In the genomic region with DNA sequence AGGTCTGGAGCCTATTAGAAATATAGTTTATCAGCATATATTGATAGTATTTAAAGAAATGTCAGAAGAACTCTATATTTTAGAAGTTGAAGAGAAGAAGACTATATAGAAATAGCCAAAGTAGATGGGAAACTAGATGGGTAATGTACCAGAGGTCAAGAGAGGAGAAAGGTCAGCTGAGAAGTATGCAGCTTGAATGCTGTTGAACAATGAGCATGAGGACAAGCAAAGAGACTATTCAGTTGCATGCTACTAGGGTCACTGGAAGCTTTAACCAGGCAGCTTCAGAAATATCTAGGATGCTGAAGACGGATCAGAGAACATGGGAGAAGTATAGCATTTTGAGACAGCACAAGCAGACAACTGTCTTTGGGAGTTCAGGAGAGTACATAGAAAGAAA, we compare ENCODE assay signal across 21 cellular contexts. TPM values are rescaled to one million over a fixed set of nuclear protein-coding genes. Genes with fewer than 3 reads are reported as not detected.
A peak's percentile ranks its signal among the peaks of the same experiment; 100 is the strongest.
DNase-seq lines count a peak whose midpoint lies in the region; ATAC-seq, FAIRE-seq and TF ChIP-seq lines count a peak whose summit lies in the region.
"Had no signal": no experiment of that assay in that cellular context is flagged by ENCODE, and none has a peak within 500 bp of the region (broad histone marks: within the 10 kb centered on the region; RNA-seq: fewer than 3 reads in every experiment).

No MANE protein-coding gene starts in this region.

- ATAC-seq in K562 (no peak; the same call in 2 of the 3 replicates), HepG2 (peak; percentile 65)
- ATAC-seq: CD8-positive, alpha-beta T cell had no signal

- TF ChIP-seq RAD21 in K562 (CRISPR knock-in tag; conservative IDR thresholded peaks at IDR 0.05 in 1 of 2, IDR thresholded peaks at IDR 0.05 in 1 of 2): no peak
- TF ChIP-seq RAD21 in HepG2 (CRISPR knock-in tag; IDR thresholded peaks at IDR 0.05): no peak

- H3K36me3 Mint-ChIP-seq in activated naive CD8-positive, alpha-beta T cell treated with anti-CD3 and anti-CD28 coated beads for 36 hours: no peaks in the 10 kb centered on the region
- H3K36me3 Mint-ChIP-seq: CD8-positive, alpha-beta T cell had no signal

- H3K4me3 ChIP-seq in K562: no peak overlapping the region
- H3K4me3 ChIP-seq in HepG2 (replicated peaks in 1 of 3; ENCODE audit: insufficient read depth in 1 of 3, low read depth in 2 of 3, low read length in 3 of 3): no peak overlapping the region
- H3K4me3 ChIP-seq: BLaER1, GM12878 had no signal

- FAIRE-seq in GM12891 (lab: Jason Lieb, UNC) (peak; percentile 43), K562 (lab: Jason Lieb, UNC) (no peak), HepG2 (lab: Jason Lieb, UNC) (peak; percentile 28)
- FAIRE-seq: A204.1, GM12878 had no signal

- no peaks in the 10 kb centered on the region for H3K9me3 ChIP-seq in K562 (replicated peaks; ENCODE audit: control insufficient read depth, insufficient read depth, low read depth, low read length)
- no peaks in the 10 kb centered on the region for H3K9me3 ChIP-seq in HepG2 (ENCODE audit: low read length)
- H3K9me3 ChIP-seq: BLaER1 had no signal

- H3K27me3 Mint-ChIP-seq in activated naive CD8-positive, alpha-beta T cell treated with anti-CD3 and anti-CD28 coated beads for 36 hours: peaks cover 3% of the 10 kb centered on the region
- H3K27me3 Mint-ChIP-seq: B cell had no signal

- H3K79me2 ChIP-seq in K562 (ENCODE audit: control insufficient read depth, insufficient read depth, low read length): no peaks in the 10 kb centered on the region
- H3K79me2 ChIP-seq in HepG2 (ENCODE audit: insufficient read depth, low read length): no peaks in the 10 kb centered on the region

- H3K27ac ChIP-seq in K562 (ENCODE audit: extremely low read depth, low read depth, low read length) (no peak overlapping the region), HepG2 (ENCODE audit: extremely low read length, insufficient read depth, low read length) (no peak overlapping the region)
- H3K27ac ChIP-seq: 22Rv1, BLaER1, C4-2B had no signal

- no peaks in the 10 kb centered on the region for H4K20me1 ChIP-seq in K562 (replicated peaks; ENCODE audit: control insufficient read depth, insufficient read depth, low read length)
- H4K20me1 ChIP-seq in HepG2 (ENCODE audit: insufficient read depth, low read length): no peaks in the 10 kb centered on the region
- H4K20me1 ChIP-seq: BLaER1 had no signal

- POLR2A ChIA-PET in K562 (lab: Yijun Ruan, JAX): interaction anchor here (1.2 to 1.6 kb wide), 4 partner anchors 9 to 50 kb away, joined by 4 to 5 read pairs (median 4); no protein-coding TSS in a partner anchor
- POLR2A ChIA-PET in HepG2 (lab: Yijun Ruan, JAX): interaction anchor here (0.9 kb wide), 1 partner anchor 19 kb away, joined by 3 read pairs; no protein-coding TSS in a partner anchor

- H3K9me1 ChIP-seq in K562 (ENCODE audit: control insufficient read depth, insufficient read depth, low read length): no peaks in the 10 kb centered on the region

- no peak for TF ChIP-seq CTCF in K562 (IDR thresholded peaks at IDR 0.05 in 2 of 3, conservative IDR thresholded peaks at IDR 0.05 in 1 of 3; ENCODE audit: insufficient read depth in 2 of 3, low read depth in 1 of 3, low read length in 3 of 3)
- no peak for TF ChIP-seq CTCF in HepG2 (CRISPR knock-in tag; IDR thresholded peaks at IDR 0.05)

- H3K9me3 Mint-ChIP-seq in activated naive CD8-positive, alpha-beta T cell treated with anti-CD3 and anti-CD28 coated beads for 36 hours: no peaks in the 10 kb centered on the region
- H3K9me3 Mint-ChIP-seq: CD8-positive, alpha-beta T cell had no signal

- no peak overlapping the region for H3K4me3 Mint-ChIP-seq in activated naive CD8-positive, alpha-beta T cell treated with anti-CD3 and anti-CD28 coated beads for 36 hours
- H3K4me3 Mint-ChIP-seq: B cell; CD4-positive, CD25-positive, alpha-beta regulatory T cell; CD8-positive, alpha-beta T cell had no signal

- H3K36me3 ChIP-seq in K562 (ENCODE audit: control insufficient read depth, insufficient read depth, low read length) (no peaks in the 10 kb centered on the region), HepG2 (replicated peaks in 1 of 2; ENCODE audit: control insufficient read depth in 1 of 2, insufficient read depth in 2 of 2, low read length in 2 of 2) (no peaks in the 10 kb centered on the region)
- H3K36me3 ChIP-seq: BLaER1 had no signal

- no peak for TF ChIP-seq POLR2A in GM12891 (IDR thresholded peaks at IDR 0.05; ENCODE audit: low read depth, low read length)
- TF ChIP-seq POLR2A in K562 (conservative IDR thresholded peaks at IDR 0.05): no peak
- TF ChIP-seq POLR2A in HepG2 (IDR thresholded peaks at IDR 0.05; ENCODE audit: insufficient read depth in 1 of 2, low read depth in 2 of 2, low read length in 2 of 2): no peak

- DNase-seq in GM12891 (ENCODE audit: insufficient read length, low spot score) (no peak), K562 (ENCODE audit: extremely low read depth in 1 of 4, low spot score in 3 of 4) (no peak), HepG2 (ENCODE audit: low spot score) (no peak), NCI-H2029 (lab: John Stamatoyannopoulos, UW) (no peak)
- DNase-seq in stimulated activated CD4-positive, alpha-beta T cell treated with anti-CD3 and anti-CD28 coated beads, Interleukin-4, amount 100 ng/mL, for 24 hours: no peak
- DNase-seq in activated naive CD8-positive, alpha-beta T cell treated with anti-CD3 and anti-CD28 coated beads for 36 hours: no peak
- DNase-seq: Caco-2; CD4-positive, CD25-positive, alpha-beta regulatory T cell; CD8-positive, alpha-beta T cell; DMS79; EL; GDM1; GOT3; H7; HCEC 1CT had no signal

- BruUV-seq in K562 (replicated peaks; lab: Mats Ljungman, UMichigan): no TSS peak
- BruUV-seq in HepG2 (replicated peaks; lab: Mats Ljungman, UMichigan): no TSS peak

- CTCF ChIA-PET in K562 (lab: Yijun Ruan, JAX; ENCODE audit: low intra/inter-chr PET ratio) (interaction anchor here (0.6 kb wide), 1 partner anchor 428 kb away, joined by 3 read pairs; no protein-coding TSS in a partner anchor), HepG2 (lab: Yijun Ruan, JAX; ENCODE audit: low intra/inter-chr PET ratio, low total read pairs) (no interaction called here)

- H3K4me2 ChIP-seq in K562 (ENCODE audit: insufficient read depth, low read length) (no peak overlapping the region), HepG2 (ENCODE audit: low read depth, low read length) (no peak overlapping the region)
- H3K4me2 ChIP-seq: BLaER1 had no signal

- H3K27me3 ChIP-seq in K562 (ENCODE audit: control insufficient read depth in 2 of 2, insufficient read depth in 2 of 2, low read length in 2 of 2) (no peaks in the 10 kb centered on the region), HepG2 (ENCODE audit: control insufficient read depth in 1 of 2, insufficient read depth in 2 of 2, low read length in 2 of 2) (no peaks in the 10 kb centered on the region; a peak in 2 of 5 replicates)
- H3K27me3 ChIP-seq: BLaER1 had no signal

- H2AFZ ChIP-seq in K562 (ENCODE audit: low read depth, low read length) (0 out of 2 replicates have a peak overlapping the region, but pooled peaks have one; percentile 66), HepG2 (ENCODE audit: low read length) (no peak overlapping the region)

- intact Hi-C loops in K562 (cut with micrococcal nuclease) (no loop called here), HepG2 (cut with micrococcal nuclease; ENCODE audit: unreplicated experiment) (no loop called here)

- 65% methylated on average over 1 of the region's 1 CpG for WGBS in K562 (ENCODE audit: insufficient coverage, low coverage, missing lambda C conversion rate)
- 0% methylated on average over 1 of the region's 1 CpG for WGBS in HepG2 (ENCODE audit: low lambda C conversion rate)

- H3K9ac ChIP-seq in K562 (ENCODE audit: insufficient read depth in 1 of 2, low read depth in 2 of 2, low read length in 2 of 2) (no peak overlapping the region), HepG2 (ENCODE audit: insufficient read depth, low read depth, low read length) (no peak overlapping the region)
- H3K9ac ChIP-seq: BLaER1 had no signal

- TF ChIP-seq EP300 in K562 (IDR thresholded peaks at IDR 0.05; ENCODE audit: low read length) (no peak), HepG2 (IDR thresholded peaks at IDR 0.05; ENCODE audit: low read depth in 2 of 2, low read length in 2 of 2) (no peak), HepG2 (CRISPR knock-in tag; IDR thresholded peaks at IDR 0.05; ENCODE audit: borderline replicate concordance) (no peak)

- H3K4me1 ChIP-seq in K562 (replicated peaks in 1 of 2; ENCODE audit: control insufficient read depth in 2 of 2, insufficient read depth in 2 of 2, low read length in 2 of 2): no peaks in the 10 kb centered on the region; a peak in 2 of 5 replicates
- H3K4me1 ChIP-seq in HepG2 (ENCODE audit: insufficient read depth, low read length): no peaks in the 10 kb centered on the region

- H3K4me1 Mint-ChIP-seq in activated naive CD8-positive, alpha-beta T cell treated with anti-CD3 and anti-CD28 coated beads for 36 hours: peaks cover 3% of the 10 kb centered on the region
- H3K4me1 Mint-ChIP-seq: B cell had no signal

- H3K27ac Mint-ChIP-seq in activated naive CD8-positive, alpha-beta T cell treated with anti-CD3 and anti-CD28 coated beads for 36 hours: no peak overlapping the region
- H3K27ac Mint-ChIP-seq: B cell; CD4-positive, CD25-positive, alpha-beta regulatory T cell; CD8-positive, alpha-beta T cell had no signal

- in situ Hi-C loops in K562 (cut with MboI) (loop anchor here (25.0 kb wide), 1 partner anchor 643 kb away; no protein-coding TSS in a partner anchor), HepG2 (cut with HindIII; ENCODE audit: extremely low pct_ligation_motif_present, low pct_unique_long_range_greater_than_20kb) (no loop called here)

RNA-seq across cellular contexts. Expression of a gene that starts 19.6 kb away (rescaled TPM):
- 23.8 TPM for polyA plus RNA-seq in GM12891 (2012; ENCODE audit: low read depth, missing spikeins)
- total RNA-seq in K562 (2011; cell fraction: chromatin; rRNA removed; ENCODE audit: low replicate concordance): 28.7 and 54.2 TPM in 2 replicates
- 10.3 and 12.6 TPM in 2 replicates for total RNA-seq in K562 (2011; cell fraction: nucleolus; rRNA removed)
- 17.4 and 19.8 TPM in 2 replicates for total RNA-seq in K562 (2011; cell fraction: nucleoplasm; rRNA removed)
- total RNA-seq in K562 (2014; rRNA removed): 15.1 and 15.8 TPM in 2 replicates
- total RNA-seq in K562 (2014; rRNA removed; fragmentation: Illumina TruSeq; extraction: Trizol): 23.6 and 27.5 TPM in 2 replicates
- total RNA-seq in K562 (2015; rRNA removed; fragmentation: Illumina TruSeq; extraction: Trizol): 29.4 TPM in 2 replicates
- 14.6 and 16.1 TPM in 2 replicates for total RNA-seq in K562 (2021)
- polyA plus RNA-seq in K562 (2011; rRNA removed): 11.9 and 12.2 TPM in 2 replicates
- 3.2 and 4.4 TPM in 2 replicates for polyA plus RNA-seq in K562 (2011; cell fraction: cytosol; rRNA removed)
- 9.7 and 13.4 TPM in 2 replicates for polyA plus RNA-seq in K562 (2011; cell fraction: nucleus; rRNA removed)
- polyA plus RNA-seq in K562 (2012): 15.9 and 21.4 TPM in 2 replicates
- polyA plus RNA-seq in K562 (2014; fragmentation: Illumina TruSeq; extraction: Trizol): 18.3 and 20.4 TPM in 2 replicates
- polyA plus RNA-seq in K562 (2014; fragmentation: Nextera tagmentation; extraction: Ambion mirVana): 1 to 10 TPM; 2.4 to 3.5 TPM
- 8.3 and 9.8 TPM in 2 replicates for polyA plus RNA-seq in K562 (2014; rRNA removed)
- polyA minus RNA-seq in K562 (2011; rRNA and poly(A)+ RNA removed): 16.7 and 20.8 TPM in 2 replicates
- 9.1 and 11.1 TPM in 2 replicates for polyA minus RNA-seq in K562 (2011; cell fraction: cytosol; rRNA and poly(A)+ RNA removed)
- 17.1 and 47.2 TPM in 2 replicates for polyA minus RNA-seq in K562 (2011; cell fraction: nucleus; rRNA and poly(A)+ RNA removed)
- total RNA-seq in HepG2 (2016; rRNA removed; fragmentation: Illumina TruSeq; extraction: Trizol): 19.7 and 25.4 TPM in 2 replicates
- 4.3 and 4.5 TPM in 2 replicates for total RNA-seq in HepG2 (2016; cell fraction: cytosol; rRNA removed; fragmentation: Illumina TruSeq; extraction: Trizol; ENCODE audit: low read depth)
- 19.9 and 26.0 TPM in 2 replicates for total RNA-seq in HepG2 (2016; cell fraction: insoluble cytoplasmic fraction; rRNA removed; fragmentation: Illumina TruSeq; extraction: Trizol)
- total RNA-seq in HepG2 (2016; cell fraction: membrane; rRNA removed; fragmentation: Illumina TruSeq; extraction: Trizol): 10.5 and 12.3 TPM in 2 replicates
- total RNA-seq in HepG2 (2016; cell fraction: nucleus; rRNA removed; fragmentation: Illumina TruSeq; extraction: Trizol): 22.2 and 24.2 TPM in 2 replicates
- 6.6 and 7.3 TPM in 2 replicates for polyA plus RNA-seq in HepG2 (2011; rRNA removed)
- 2.1 and 4.5 TPM in 2 replicates for polyA plus RNA-seq in HepG2 (2011; cell fraction: cytosol; rRNA removed)
- 3.6 and 4.6 TPM in 2 replicates for polyA plus RNA-seq in HepG2 (2011; cell fraction: nucleus; rRNA removed)
- 10.5 and 10.6 TPM in 2 replicates for polyA plus RNA-seq in HepG2 (2012)
- polyA plus RNA-seq in HepG2 (2016; cell fraction: cytosol; fragmentation: Illumina TruSeq; extraction: Trizol; ENCODE audit: low read depth): 0.74 and 0.79 TPM in 2 replicates
- polyA plus RNA-seq in HepG2 (2016; cell fraction: insoluble cytoplasmic fraction; fragmentation: Illumina TruSeq; extraction: Trizol; ENCODE audit: low read depth): 14.7 and 18.3 TPM in 2 replicates
- 2.9 and 3.6 TPM in 2 replicates for polyA plus RNA-seq in HepG2 (2016; cell fraction: membrane; fragmentation: Illumina TruSeq; extraction: Trizol; ENCODE audit: low read depth)
- polyA plus RNA-seq in HepG2 (2016; cell fraction: nucleus; fragmentation: Illumina TruSeq; extraction: Trizol; ENCODE audit: insufficient read depth, low read depth): 11.9 and 13.5 TPM in 2 replicates
- 4.9 and 12.3 TPM in 2 replicates for polyA minus RNA-seq in HepG2 (2011; rRNA and poly(A)+ RNA removed; ENCODE audit: low replicate concordance)
- polyA minus RNA-seq in HepG2 (2011; cell fraction: cytosol; rRNA and poly(A)+ RNA removed): 6.4 and 8.5 TPM in 2 replicates
- 33.6 and 42.5 TPM in 2 replicates for polyA minus RNA-seq in HepG2 (2011; cell fraction: nucleus; rRNA and poly(A)+ RNA removed)
- 10 to 100 TPM; 26.9 to 27.0 TPM for total RNA-seq in activated naive CD8-positive, alpha-beta T cell treated with anti-CD3 and anti-CD28 coated beads for 36 hours
